ENCODE assay signal across 11 cellular contexts in genomic region chr20:50456452-50457324, GRCh38. TPM values are rescaled to one million over a fixed set of nuclear protein-coding genes. Genes with fewer than 3 reads are reported as not detected.
DNase-seq lines count a peak whose midpoint lies in the region; ATAC-seq, FAIRE-seq and TF ChIP-seq lines count a peak whose summit lies in the region.
"Had no signal": no experiment of that assay in that cellular context is flagged by ENCODE, and none has a peak within 500 bp of the region (broad histone marks: within the 10 kb centered on the region; RNA-seq: fewer than 3 reads in every experiment).

No MANE protein-coding gene starts in this region.

- H3K9ac ChIP-seq in H9 (ENCODE audit: extremely low read depth, insufficient read length, low read length) (no peak overlapping the region), K562 (ENCODE audit: insufficient read depth in 1 of 2, low read depth in 2 of 2, low read length in 2 of 2) (peak overlapping the region in 1 of 2 experiments; percentile 84; a peak in 1 of 4 replicates), trophoblast cell (ENCODE audit: low read length) (no peak overlapping the region)

- no peak overlapping the region for H3K27ac Mint-ChIP-seq in activated CD4-positive, alpha-beta memory T cell treated with anti-CD3 and anti-CD28 coated beads for 36 hours
- H3K27ac Mint-ChIP-seq in activated CD4-positive, alpha-beta memory T cell treated with anti-CD3 and anti-CD28 coated beads, Interleukin-2, amount 10 ng/mL, durations not matched to agents 7 days and 5 days = no peak overlapping the region
- no peak overlapping the region for H3K27ac Mint-ChIP-seq in H9
- no peak overlapping the region for H3K27ac Mint-ChIP-seq in T-cell
- H3K27ac Mint-ChIP-seq in T-helper 2 cell treated with Interferon-gamma antibody and Interleukin-4, amounts not matched to agents 5 μg/mL and 100 μg/mL, for 36 hours = no peak overlapping the region
- H3K27ac Mint-ChIP-seq: activated T-helper 1 cell treated with anti-CD3 and anti-CD28 coated beads, Interleukin-12 subunit alpha, Interleukin-12 subunit beta, Interleukin-2, Interleukin-4 antibody, amounts not matched to agents 30 ng/mL and 10 ng/mL and 1 ng/mL, durations not matched to agents 14 hours and 24 hours and 36 hours had no signal

- no peaks in the 10 kb centered on the region for H3K9me1 ChIP-seq in K562 (ENCODE audit: control insufficient read depth, insufficient read depth, low read length)

- peak; percentile 52 for TF ChIP-seq CTCF in H9 (conservative IDR thresholded peaks at IDR 0.05)
- peak in 2 of 3 experiments; percentile 4 to 26; a peak in 1 of 6 replicates for TF ChIP-seq CTCF in K562 (IDR thresholded peaks at IDR 0.05 in 2 of 3, conservative IDR thresholded peaks at IDR 0.05 in 1 of 3; ENCODE audit: insufficient read depth in 2 of 3, low read depth in 1 of 3, low read length in 3 of 3)

- H3K4ac ChIP-seq in H9 (ENCODE audit: low read depth, low read length) (no peak overlapping the region), trophoblast cell (ENCODE audit: low read depth, low read length) (no peak overlapping the region)

- H3K4me1 ChIP-seq in H9 (ENCODE audit: insufficient read depth, low read length) (no peaks in the 10 kb centered on the region; the same call in 1 of the 2 replicates), K562 (replicated peaks in 1 of 2; ENCODE audit: control insufficient read depth in 2 of 2, insufficient read depth in 2 of 2, low read length in 2 of 2) (peaks cover 19 to 24% of the 10 kb centered on the region in 2 experiments), trophoblast cell (ENCODE audit: control insufficient read depth in 1 of 2, insufficient read depth in 2 of 2, low read length in 2 of 2) (peaks cover 0 to 4% of the 10 kb centered on the region in 2 experiments)
- H3K4me1 ChIP-seq: uterus had no signal

- no peak overlapping the region for H3K4me3 Mint-ChIP-seq in activated CD4-positive, alpha-beta memory T cell treated with anti-CD3 and anti-CD28 coated beads for 36 hours
- no peak overlapping the region for H3K4me3 Mint-ChIP-seq in activated CD4-positive, alpha-beta memory T cell treated with anti-CD3 and anti-CD28 coated beads, Interleukin-2, amount 10 ng/mL, durations not matched to agents 7 days and 5 days
- H3K4me3 Mint-ChIP-seq in H9 = no peak overlapping the region
- H3K4me3 Mint-ChIP-seq in T-cell = no peak overlapping the region
- H3K4me3 Mint-ChIP-seq in T-helper 2 cell treated with Interferon-gamma antibody and Interleukin-4, amounts not matched to agents 5 μg/mL and 100 μg/mL, for 36 hours = no peak overlapping the region
- H3K4me3 Mint-ChIP-seq: activated T-helper 1 cell treated with anti-CD3 and anti-CD28 coated beads, Interleukin-12 subunit alpha, Interleukin-12 subunit beta, Interleukin-2, Interleukin-4 antibody, amounts not matched to agents 30 ng/mL and 10 ng/mL and 1 ng/mL, durations not matched to agents 14 hours and 24 hours and 36 hours had no signal

- no peak overlapping the region for H3K56ac ChIP-seq in H9 (ENCODE audit: insufficient read length, low read depth, low read length)

- H2BK5ac ChIP-seq in H9 (ENCODE audit: insufficient read length, low read length) = no peak overlapping the region
- H2BK5ac ChIP-seq in trophoblast cell (ENCODE audit: low read depth, low read length, poor library complexity) = no peak overlapping the region

- H3K36me3 ChIP-seq in K562 (ENCODE audit: control insufficient read depth, insufficient read depth, low read length) = no peaks in the 10 kb centered on the region
- H3K36me3 ChIP-seq in trophoblast cell (ENCODE audit: control insufficient read depth in 1 of 2, insufficient read depth in 2 of 2, low read length in 2 of 2) = no peaks in the 10 kb centered on the region
- H3K36me3 ChIP-seq: uterus had no signal

- H2BK120ac ChIP-seq in H9 (ENCODE audit: low read depth, low read length, poor library complexity, severe bottlenecking) (no peak overlapping the region), trophoblast cell (ENCODE audit: insufficient read depth, low read length, poor library complexity) (no peak overlapping the region)

- POLR2A ChIA-PET in activated CD4-positive, alpha-beta memory T cell treated with anti-CD3 and anti-CD28 coated beads for 36 hours (lab: Charles Lee) = no interaction called here
- POLR2A ChIA-PET in activated CD4-positive, alpha-beta memory T cell treated with anti-CD3 and anti-CD28 coated beads, Interleukin-2, amount 10 ng/mL, durations not matched to agents 7 days and 5 days (lab: Charles Lee) = no interaction called here
- POLR2A ChIA-PET in K562 (lab: Yijun Ruan, JAX) = interaction anchor here (0.6 to 1.1 kb wide), 2 partner anchors 26 to 262 kb away, joined by 3 read pairs; no protein-coding TSS in a partner anchor
- POLR2A ChIA-PET in T-cell (lab: Charles Lee) = interaction anchor here in 1 of 2 donors (0.5 kb wide), 1 partner anchor 351 kb away, joined by 4 read pairs; no protein-coding TSS in a partner anchor

- H4K91ac ChIP-seq in H9 (ENCODE audit: insufficient read length, low read depth, low read length) = no peak overlapping the region
- H4K91ac ChIP-seq in trophoblast cell (ENCODE audit: low read depth, low read length) = no peak overlapping the region

- no peak overlapping the region for H2BK20ac ChIP-seq in H9 (ENCODE audit: low read depth, low read length, poor library complexity, severe bottlenecking)

- H3K27me3 ChIP-seq in H9 (ENCODE audit: insufficient read depth, low read length) (no peaks in the 10 kb centered on the region), K562 (ENCODE audit: control insufficient read depth in 2 of 2, insufficient read depth in 2 of 2, low read length in 2 of 2) (no peaks in the 10 kb centered on the region; a peak in 1 of 5 replicates), trophoblast cell (ENCODE audit: insufficient read depth, low read length) (no peaks in the 10 kb centered on the region)
- H3K27me3 ChIP-seq: uterus had no signal

- no peak overlapping the region for H2BK12ac ChIP-seq in H9 (ENCODE audit: insufficient read length, low read depth, low read length)
- peak overlapping the region; percentile 1 for H2BK12ac ChIP-seq in trophoblast cell (ENCODE audit: low read length)

- H3K18ac ChIP-seq in H9 (ENCODE audit: insufficient read length, low read depth, low read length) (no peak overlapping the region), trophoblast cell (ENCODE audit: low read length) (no peak overlapping the region)

- H3K4me1 Mint-ChIP-seq in activated CD4-positive, alpha-beta memory T cell treated with anti-CD3 and anti-CD28 coated beads for 36 hours (ENCODE audit: low read depth) = peaks cover 6% of the 10 kb centered on the region
- peaks cover 8% of the 10 kb centered on the region for H3K4me1 Mint-ChIP-seq in activated CD4-positive, alpha-beta memory T cell treated with anti-CD3 and anti-CD28 coated beads, Interleukin-2, amount 10 ng/mL, durations not matched to agents 7 days and 5 days
- peaks cover 14 to 21% of the 10 kb centered on the region in 2 experiments for H3K4me1 Mint-ChIP-seq in H9
- H3K4me1 Mint-ChIP-seq in T-cell = peaks cover 0 to 8% (median 4%) of the 10 kb centered on the region in 3 donors
- peaks cover 7% of the 10 kb centered on the region for H3K4me1 Mint-ChIP-seq in T-helper 2 cell treated with Interferon-gamma antibody and Interleukin-4, amounts not matched to agents 5 μg/mL and 100 μg/mL, for 36 hours (ENCODE audit: low read depth)

- H2BK15ac ChIP-seq in H9 (ENCODE audit: low read depth, low read length) = no peak overlapping the region

- no peaks in the 10 kb centered on the region for H3K23me2 ChIP-seq in H9 (ENCODE audit: insufficient read length, low read depth, low read length, poor library complexity, severe bottlenecking)

- no peak for TF ChIP-seq POLR2A in K562 (conservative IDR thresholded peaks at IDR 0.05)

- no peak overlapping the region for H3K14ac ChIP-seq in H9 (ENCODE audit: insufficient read depth, low read length)
- no peak overlapping the region for H3K14ac ChIP-seq in trophoblast cell (ENCODE audit: low read length)

- H4K8ac ChIP-seq in H9 (replicated peaks; ENCODE audit: insufficient read length, low read depth, low read length) (no peak overlapping the region), trophoblast cell (ENCODE audit: low read depth, low read length) (no peak overlapping the region)

- no peak overlapping the region for H4K5ac ChIP-seq in H9 (ENCODE audit: insufficient read length, low read depth, low read length)

- no peaks in the 10 kb centered on the region for H4K20me1 ChIP-seq in H9 (ENCODE audit: control insufficient read depth, insufficient read depth, insufficient read length)
- H4K20me1 ChIP-seq in K562 (replicated peaks; ENCODE audit: control insufficient read depth, insufficient read depth, low read length) = no peaks in the 10 kb centered on the region

- no peak overlapping the region for H2AFZ ChIP-seq in H9 (ENCODE audit: low read length)
- peak overlapping the region; percentile 65; the same call in 1 of the 2 replicates for H2AFZ ChIP-seq in K562 (ENCODE audit: low read depth, low read length)
- no peak overlapping the region for H2AFZ ChIP-seq in trophoblast cell (ENCODE audit: insufficient read depth, low read length, poor library complexity)

- no peaks in the 10 kb centered on the region for H3K79me2 ChIP-seq in H9 (ENCODE audit: insufficient read depth, low read length)
- H3K79me2 ChIP-seq in K562 (ENCODE audit: control insufficient read depth, insufficient read depth, low read length) = no peaks in the 10 kb centered on the region
- H3K79me2 ChIP-seq in trophoblast cell (ENCODE audit: control insufficient read depth, insufficient read depth, low read length, poor library complexity) = no peaks in the 10 kb centered on the region

- no peak overlapping the region for H3T11ph ChIP-seq in H9 (ENCODE audit: low read length)

- no peak for TF ChIP-seq RAD21 in K562 (CRISPR knock-in tag; conservative IDR thresholded peaks at IDR 0.05 in 1 of 2, IDR thresholded peaks at IDR 0.05 in 1 of 2)

- H3K27me3 Mint-ChIP-seq in activated CD4-positive, alpha-beta memory T cell treated with anti-CD3 and anti-CD28 coated beads for 36 hours = peaks cover 20% of the 10 kb centered on the region
- peaks cover 26% of the 10 kb centered on the region for H3K27me3 Mint-ChIP-seq in activated CD4-positive, alpha-beta memory T cell treated with anti-CD3 and anti-CD28 coated beads, Interleukin-2, amount 10 ng/mL, durations not matched to agents 7 days and 5 days
- H3K27me3 Mint-ChIP-seq in H9 (ENCODE audit: low read depth) (peaks cover 1% of the 10 kb centered on the region), T-cell (peaks cover 12 to 16% of the 10 kb centered on the region in 2 donors)
- H3K27me3 Mint-ChIP-seq in T-helper 2 cell treated with Interferon-gamma antibody and Interleukin-4, amounts not matched to agents 5 μg/mL and 100 μg/mL, for 36 hours (ENCODE audit: low read depth) = peaks cover 12% of the 10 kb centered on the region

- H3K4me2 ChIP-seq in H9 (ENCODE audit: insufficient read depth, insufficient read length, low read length) (no peak overlapping the region), K562 (ENCODE audit: insufficient read depth, low read length) (no peak overlapping the region), trophoblast cell (ENCODE audit: low read length) (no peak overlapping the region)

- no peak for TF ChIP-seq EP300 in K562 (IDR thresholded peaks at IDR 0.05; ENCODE audit: low read length)

- H3K27ac ChIP-seq in H9 (ENCODE audit: insufficient read length, low read depth, low read length) (no peak overlapping the region), K562 (ENCODE audit: extremely low read depth, low read depth, low read length) (no peak overlapping the region), trophoblast cell (ENCODE audit: low read depth, low read length) (no peak overlapping the region)
- H3K27ac ChIP-seq: uterus had no signal

- H3K79me1 ChIP-seq in H9 (ENCODE audit: insufficient read depth, low read depth, low read length, poor library complexity, severe bottlenecking) (no peaks in the 10 kb centered on the region), trophoblast cell (ENCODE audit: low read length) (peaks cover 2% of the 10 kb centered on the region)

- H3K36me3 Mint-ChIP-seq in activated CD4-positive, alpha-beta memory T cell treated with anti-CD3 and anti-CD28 coated beads for 36 hours = no peaks in the 10 kb centered on the region
- H3K36me3 Mint-ChIP-seq in activated CD4-positive, alpha-beta memory T cell treated with anti-CD3 and anti-CD28 coated beads, Interleukin-2, amount 10 ng/mL, durations not matched to agents 7 days and 5 days (ENCODE audit: low read depth) = no peaks in the 10 kb centered on the region
- no peaks in the 10 kb centered on the region; a peak in 1 of 7 replicates for H3K36me3 Mint-ChIP-seq in H9 (ENCODE audit: insufficient read depth in 1 of 3, low read depth in 3 of 3)
- H3K36me3 Mint-ChIP-seq in T-cell = no peaks in the 10 kb centered on the region
- H3K36me3 Mint-ChIP-seq in T-helper 2 cell treated with Interferon-gamma antibody and Interleukin-4, amounts not matched to agents 5 μg/mL and 100 μg/mL, for 36 hours (ENCODE audit: low read depth) = no peaks in the 10 kb centered on the region

- H4K12ac ChIP-seq in trophoblast cell (ENCODE audit: low read depth, low read length) = no peak overlapping the region

- intact Hi-C loops in activated CD4-positive, alpha-beta memory T cell treated with anti-CD3 and anti-CD28 coated beads for 36 hours (cut with micrococcal nuclease) = no loop called here
- intact Hi-C loops in K562 (cut with micrococcal nuclease) = no loop called here

- no peak for FAIRE-seq in K562 (lab: Jason Lieb, UNC)

- no peak overlapping the region for H3K23ac ChIP-seq in H9 (ENCODE audit: insufficient read length, low read depth, low read length)
- no peak overlapping the region for H3K23ac ChIP-seq in trophoblast cell (ENCODE audit: low read length)

- ATAC-seq in K562 (no peak), T-cell (replicated peaks in 1 of 4) (no peak)

- peak; percentile 38 for DNase-seq in activated CD4-positive, alpha-beta memory T cell treated with anti-CD3 and anti-CD28 coated beads for 36 hours
- no peak for DNase-seq in activated CD4-positive, alpha-beta memory T cell treated with anti-CD3 and anti-CD28 coated beads, Interleukin-2, amount 10 ng/mL, durations not matched to agents 7 days and 5 days
- no peak for DNase-seq in H9
- DNase-seq in K562 (ENCODE audit: extremely low read depth in 1 of 4, low spot score in 3 of 4) = no peak
- DNase-seq in trophoblast cell = no peak
- DNase-seq in T-cell = no peak
- DNase-seq in NCI-H1105 treated with DMSO at 0.1 percent for 48 hours (lab: John Stamatoyannopoulos, UW) = no peak
- no peak for DNase-seq in T-helper 2 cell treated with Interferon-gamma antibody and Interleukin-4, amounts not matched to agents 5 μg/mL and 100 μg/mL, for 36 hours (ENCODE audit: low spot score)
- DNase-seq: cerebellar nuclear complex, uterus had no signal

- H3K4me3 ChIP-seq in K562 = no peak overlapping the region
- no peak overlapping the region for H3K4me3 ChIP-seq in trophoblast cell (ENCODE audit: low read depth, low read length)
- H3K4me3 ChIP-seq: uterus had no signal

- no peak overlapping the region for H2AK5ac ChIP-seq in H9 (ENCODE audit: insufficient read length, low read length)
- peak overlapping the region; percentile 32 for H2AK5ac ChIP-seq in trophoblast cell (ENCODE audit: low read length)

- CTCF ChIA-PET in activated CD4-positive, alpha-beta memory T cell treated with anti-CD3 and anti-CD28 coated beads for 36 hours (lab: Charles Lee) = interaction anchor here (1.3 to 2.3 kb wide), 3 partner anchors 8 to 271 kb away, joined by 4 to 7 read pairs (median 5); no protein-coding TSS in a partner anchor
- CTCF ChIA-PET in activated CD4-positive, alpha-beta memory T cell treated with anti-CD3 and anti-CD28 coated beads, Interleukin-2, amount 10 ng/mL, durations not matched to agents 7 days and 5 days (lab: Charles Lee) = no interaction called here
- CTCF ChIA-PET in K562 (lab: Yijun Ruan, JAX; ENCODE audit: low intra/inter-chr PET ratio) = no interaction called here
- CTCF ChIA-PET in T-cell (lab: Charles Lee) = no interaction called here

- no peaks in the 10 kb centered on the region for H3K9me3 ChIP-seq in H9 (ENCODE audit: control insufficient read depth, low read depth, low read length)
- no peaks in the 10 kb centered on the region for H3K9me3 ChIP-seq in K562 (replicated peaks; ENCODE audit: control insufficient read depth, insufficient read depth, low read depth, low read length)
- no peaks in the 10 kb centered on the region for H3K9me3 ChIP-seq in trophoblast cell (ENCODE audit: insufficient read depth, low read depth, low read length)
- H3K9me3 ChIP-seq: uterus had no signal

- no peaks in the 10 kb centered on the region for H3K9me3 Mint-ChIP-seq in activated CD4-positive, alpha-beta memory T cell treated with anti-CD3 and anti-CD28 coated beads for 36 hours
- no peaks in the 10 kb centered on the region for H3K9me3 Mint-ChIP-seq in activated CD4-positive, alpha-beta memory T cell treated with anti-CD3 and anti-CD28 coated beads, Interleukin-2, amount 10 ng/mL, durations not matched to agents 7 days and 5 days
- H3K9me3 Mint-ChIP-seq in H9 = no peaks in the 10 kb centered on the region
- H3K9me3 Mint-ChIP-seq in T-cell = no peaks in the 10 kb centered on the region
- no peaks in the 10 kb centered on the region for H3K9me3 Mint-ChIP-seq in T-helper 2 cell treated with Interferon-gamma antibody and Interleukin-4, amounts not matched to agents 5 μg/mL and 100 μg/mL, for 36 hours
- H3K9me3 Mint-ChIP-seq: activated T-helper 1 cell treated with anti-CD3 and anti-CD28 coated beads, Interleukin-12 subunit alpha, Interleukin-12 subunit beta, Interleukin-2, Interleukin-4 antibody, amounts not matched to agents 30 ng/mL and 10 ng/mL and 1 ng/mL, durations not matched to agents 14 hours and 24 hours and 36 hours had no signal

- in situ Hi-C loops in K562 (cut with MboI) = no loop called here

- WGBS in H9 (ENCODE audit: extremely low coverage, insufficient read length, low lambda C conversion rate) = no CpG with 5 or more reads among the region's 8 CpGs
- WGBS in K562 (ENCODE audit: insufficient coverage, low coverage, missing lambda C conversion rate) = 59% methylated on average over 8 of the region's 8 CpGs
- no CpG with 5 or more reads among the region's 8 CpGs for WGBS in trophoblast cell (ENCODE audit: extremely low coverage, insufficient coverage, insufficient read length)

- no TSS peak for BruUV-seq in K562 (replicated peaks; lab: Mats Ljungman, UMichigan)

RNA-seq across cellular contexts. Expression of gene PTPN1, which starts 53.5 kb away (rescaled TPM):
- 10 to 100 TPM; 80.6 to 83.4 TPM for total RNA-seq in activated CD4-positive, alpha-beta memory T cell treated with anti-CD3 and anti-CD28 coated beads for 36 hours
- total RNA-seq in activated CD4-positive, alpha-beta memory T cell treated with anti-CD3 and anti-CD28 coated beads, Interleukin-2, amount 10 ng/mL, durations not matched to agents 7 days and 5 days = 10 to 100 TPM; 79.6 to 80.5 TPM
- total RNA-seq in H9 (2021) (30.8 and 30.9 TPM in 2 replicates), K562 (2014; rRNA removed) (56.4 and 69.8 TPM in 2 replicates), K562 (2014; rRNA removed; fragmentation: Illumina TruSeq; extraction: Trizol) (44.5 and 49.4 TPM in 2 replicates), K562 (2015; rRNA removed; fragmentation: Illumina TruSeq; extraction: Trizol) (58.5 and 58.9 TPM in 2 replicates), K562 (2021) (71.9 and 80.4 TPM in 2 replicates), T-cell (10 to 100 TPM; 50.7 to 67.9 (median 55.3) TPM)
- total RNA-seq in K562 (2011; cell fraction: chromatin; rRNA removed; ENCODE audit: low replicate concordance) = 39.8 and 48.2 TPM in 2 replicates
- 25.1 and 26.7 TPM in 2 replicates for total RNA-seq in K562 (2011; cell fraction: nucleolus; rRNA removed)
- total RNA-seq in K562 (2011; cell fraction: nucleoplasm; rRNA removed) = 44.3 and 59.5 TPM in 2 replicates
- polyA plus RNA-seq in K562 (2011; rRNA removed) (31.5 and 53.1 TPM in 2 replicates), K562 (2014; fragmentation: Illumina TruSeq; extraction: Trizol) (85.3 and 88.7 TPM in 2 replicates), K562 (2014; fragmentation: Nextera tagmentation; extraction: Ambion mirVana) (10 to 100 TPM; 11.0 to 15.7 TPM), K562 (2014; rRNA removed) (52.5 and 54.0 TPM in 2 replicates)
- 38.3 and 62.4 TPM in 2 replicates for polyA plus RNA-seq in K562 (2011; cell fraction: cytosol; rRNA removed)
- polyA plus RNA-seq in K562 (2011; cell fraction: nucleus; rRNA removed) = 50.2 and 94.2 TPM in 2 replicates
- polyA plus RNA-seq in K562 (2012) = 56.3 and 67.9 TPM in 2 replicates
- 40.7 and 49.1 TPM in 2 replicates for polyA minus RNA-seq in K562 (2011; rRNA and poly(A)+ RNA removed)
- polyA minus RNA-seq in K562 (2011; cell fraction: cytosol; rRNA and poly(A)+ RNA removed) = 25.5 and 37.9 TPM in 2 replicates
- polyA minus RNA-seq in K562 (2011; cell fraction: nucleus; rRNA and poly(A)+ RNA removed) = 13.3 and 26.4 TPM in 2 replicates
- polyA plus RNA-seq in trophoblast cell (2013) = 27.0 and 27.9 TPM in 2 replicates
